Comparison of ENCODE assay signal across 3 cellular contexts in the genomic region with DNA sequence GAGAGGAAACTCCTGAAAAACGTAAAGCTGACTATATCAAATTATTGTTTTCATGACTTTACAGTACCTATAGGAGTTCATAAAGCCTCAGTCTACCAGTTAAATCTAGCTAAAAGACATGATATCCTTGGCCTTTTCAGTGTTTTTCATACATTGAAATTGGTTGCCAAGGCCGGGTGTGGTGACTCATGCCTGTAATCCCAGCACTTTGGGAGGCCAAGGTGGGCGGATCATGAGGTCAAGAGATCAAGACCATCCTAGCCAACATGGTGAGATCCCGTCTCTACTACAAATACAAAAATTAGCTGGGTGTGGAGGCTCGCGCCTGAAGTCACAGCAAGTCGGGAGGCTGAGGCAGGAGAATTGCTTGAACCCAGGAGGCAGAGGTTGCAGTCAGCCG.
TF ChIP-seq lines count a peak whose summit lies in the region.

No MANE protein-coding gene starts in this region.

TF ChIP-seq in HCT116, 20 proteins besides CTCF, POLR2A, EP300 and RAD21:
- TF ChIP-seq JUND (IDR thresholded peaks at IDR 0.05) (peak; percentile 59), EGR1 (IDR thresholded peaks at IDR 0.05; ENCODE audit: low read depth) (peak; percentile 70), TCF7L2 (IDR thresholded peaks at IDR 0.05; ENCODE audit: borderline replicate concordance, extremely low read depth, insufficient read depth, insufficient read length) (peak; percentile 57), SP1 (IDR thresholded peaks at IDR 0.05; ENCODE audit: low read depth) (peak; percentile 35; the same call in 1 of the 2 replicates), CBX3 (IDR thresholded peaks at IDR 0.05; ENCODE audit: low read depth) (0 out of 2 replicates have a peak, but pooled peaks have one; percentile 74), FOSL1 (IDR thresholded peaks at IDR 0.05; ENCODE audit: low read depth) (peak; percentile 66)
TF ChIP-seq in HCT116: peak in this region for 6; not testable (repeated sequence) for 14.

TF ChIP-seq in K562, 482 proteins besides CTCF, POLR2A, EP300 and RAD21:
- TF ChIP-seq EGR1 (conservative IDR thresholded peaks at IDR 0.05) = peak; percentile 39; the same call in 1 of the 2 replicates

TF ChIP-seq in HepG2, 621 proteins besides CTCF, POLR2A, EP300 and RAD21:
- TF ChIP-seq FOSL2 (CRISPR knock-in tag; IDR thresholded peaks at IDR 0.05) = peak; percentile 30; the same call in 1 of the 2 replicates
